9 cellular contexts compared by ENCODE assay signal in the genomic region with DNA sequence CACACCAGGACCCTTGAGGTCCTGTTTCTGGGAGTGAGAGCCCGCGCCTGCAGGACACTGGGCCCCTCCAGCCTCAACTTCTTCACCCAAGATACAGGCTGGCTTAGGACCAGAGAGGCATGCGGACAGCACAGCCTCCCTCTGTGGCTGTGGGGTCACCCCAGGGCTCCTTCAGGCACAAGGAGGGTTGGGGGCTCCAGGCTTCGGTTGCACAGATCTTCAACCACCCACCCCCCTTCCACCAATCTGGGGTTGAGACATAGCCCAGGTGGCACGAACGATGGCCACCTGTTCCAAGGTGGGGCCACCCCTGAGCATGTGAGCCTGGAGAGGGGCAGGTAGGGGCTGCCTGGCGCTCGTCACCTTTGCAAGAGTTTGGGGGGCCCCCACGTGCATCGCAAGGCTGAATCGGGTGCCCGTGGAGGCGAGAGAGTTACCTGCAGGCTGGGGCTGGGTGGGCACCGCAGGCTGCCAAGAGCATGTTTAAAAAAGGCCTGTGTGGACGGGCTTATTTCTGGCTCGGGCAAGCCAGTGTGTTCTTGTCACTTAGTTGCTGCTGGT. TPM values are rescaled to one million over a fixed set of nuclear protein-coding genes. Genes with fewer than 3 reads are reported as not detected.
A peak's percentile ranks its signal among the peaks of the same experiment; 100 is the strongest.
DNase-seq lines count a peak whose midpoint lies in the region; ATAC-seq, FAIRE-seq and TF ChIP-seq lines count a peak whose summit lies in the region.
"Had no signal": no experiment of that assay in that cellular context is flagged by ENCODE, and none has a peak within 500 bp of the region (broad histone marks: within the 10 kb centered on the region; RNA-seq: fewer than 3 reads in every experiment).

No MANE protein-coding gene starts in this region.

- no peaks in the 10 kb centered on the region for H3K9me2 ChIP-seq in MM.1S (replicated peaks; ENCODE audit: insufficient read depth, low read length)

- H3K4me2 ChIP-seq in BLaER1 treated with 17β-estradiol and CSF1 and Interleukin-3, amounts not matched to agents 10 nM and 100 nM: peak overlapping the region; percentile 89 to 100 (median 99)
- H3K4me2 ChIP-seq in MM.1S (ENCODE audit: low read depth, low read length): peak overlapping the region; percentile 97
- H3K4me2 ChIP-seq in H1 (ENCODE audit: insufficient read depth in 1 of 2, low read depth in 2 of 2, low read length in 2 of 2): peak overlapping the region; percentile 68 to 82

- H2BK5ac ChIP-seq in H1 (ENCODE audit: low read depth, low read length): no peak overlapping the region

- TF ChIP-seq RAD21 in H1 (IDR thresholded peaks at IDR 0.05 in 1 of 2, conservative IDR thresholded peaks at IDR 0.05 in 1 of 2; ENCODE audit: low read depth in 2 of 2, low read length in 2 of 2): no peak

- H4K20me1 ChIP-seq in BLaER1 treated with 17β-estradiol and CSF1 and Interleukin-3, amounts not matched to agents 10 nM and 100 nM: peaks cover 51 to 91% (median 88%) of the 10 kb centered on the region in 11 experiments
- H4K20me1 ChIP-seq in MM.1S (ENCODE audit: insufficient read depth, low read length) (no peaks in the 10 kb centered on the region), H1 (replicated peaks in 1 of 2; ENCODE audit: control insufficient read depth in 1 of 2, insufficient read depth in 2 of 2, low read length in 2 of 2) (peaks cover 17 to 26% of the 10 kb centered on the region in 2 experiments)

- peaks cover 7% of the 10 kb centered on the region; the same call in 1 of the 2 replicates for H3K23me2 ChIP-seq in H1 (ENCODE audit: low read depth, low read length)

- TF ChIP-seq EP300 in H1 (IDR thresholded peaks at IDR 0.05; ENCODE audit: borderline replicate concordance in 1 of 2, low read depth in 2 of 2, low read length in 2 of 2): no peak

- TF ChIP-seq POLR2A in H1 (IDR thresholded peaks at IDR 0.05; ENCODE audit: control extremely low read depth in 1 of 2, low read depth in 2 of 2, low read length in 2 of 2): no peak

- H3K79me1 ChIP-seq in H1 (ENCODE audit: low read depth, low read length): peaks cover 15% of the 10 kb centered on the region

- H2BK20ac ChIP-seq in H1 (ENCODE audit: low read length): no peak overlapping the region

- H2BK15ac ChIP-seq in H1 (ENCODE audit: low read length): no peak overlapping the region

- peaks cover 60 to 88% (median 78%) of the 10 kb centered on the region in 10 experiments for H3K4me1 ChIP-seq in BLaER1 treated with 17β-estradiol and CSF1 and Interleukin-3, amounts not matched to agents 10 nM and 100 nM
- 0 out of 2 replicates have a peak, but pooled peaks cover 3% of the 10 kb centered on the region for H3K4me1 ChIP-seq in MM.1S (ENCODE audit: low read length)
- peaks cover 0 to 12% (median 7%) of the 10 kb centered on the region in 4 experiments; a peak in 4 of 7 replicates for H3K4me1 ChIP-seq in H1 (replicated peaks in 1 of 4; ENCODE audit: control insufficient read depth in 3 of 4, insufficient read depth in 4 of 4, low read length in 3 of 4)

- no peak for TF ChIP-seq CTCF in MM.1S (IDR thresholded peaks at IDR 0.05; ENCODE audit: low read length)
- TF ChIP-seq CTCF in H1 (IDR thresholded peaks at IDR 0.05; ENCODE audit: control extremely low read depth in 1 of 3, insufficient read depth in 1 of 3, low read depth in 1 of 3, low read length in 3 of 3): no peak
- no peak for TF ChIP-seq CTCF in neural crest cell (conservative IDR thresholded peaks at IDR 0.05)

- peak overlapping the region; percentile 82 to 93 (median 86) for H3K4me3 ChIP-seq in BLaER1 treated with 17β-estradiol and CSF1 and Interleukin-3, amounts not matched to agents 10 nM and 100 nM
- peak overlapping the region; percentile 73 for H3K4me3 ChIP-seq in MM.1S (ENCODE audit: low read length)
- peak overlapping the region; percentile 53 to 70 (median 58); a peak in 7 of 8 replicates for H3K4me3 ChIP-seq in H1 (ENCODE audit: extremely low read depth in 1 of 4, insufficient read depth in 2 of 4, low read depth in 3 of 4, low read length in 4 of 4)

- H3K18ac ChIP-seq in H1 (ENCODE audit: extremely low read depth, low read length): no peak overlapping the region

- peak overlapping the region; percentile 74 to 87 (median 84) for H3K9ac ChIP-seq in BLaER1 treated with 17β-estradiol and CSF1 and Interleukin-3, amounts not matched to agents 10 nM and 100 nM
- H3K9ac ChIP-seq in MM.1S (ENCODE audit: low read length) (peak overlapping the region; percentile 65; the same call in 1 of the 2 replicates), H1 (replicated peaks in 1 of 4; ENCODE audit: extremely low read depth in 1 of 4, low read depth in 3 of 4, low read length in 3 of 4) (no peak overlapping the region)

- peaks cover 4 to 17% (median 8%) of the 10 kb centered on the region in 11 experiments; a peak in 21 of 22 replicates for H3K36me3 ChIP-seq in BLaER1 treated with 17β-estradiol and CSF1 and Interleukin-3, amounts not matched to agents 10 nM and 100 nM
- H3K36me3 ChIP-seq in MM.1S (replicated peaks; ENCODE audit: insufficient read depth, low read length): no peaks in the 10 kb centered on the region
- peaks cover 0 to 5% (median 1%) of the 10 kb centered on the region in 4 experiments; a peak in 3 of 8 replicates for H3K36me3 ChIP-seq in H1 (ENCODE audit: control insufficient read depth in 2 of 4, insufficient read depth in 4 of 4, low read length in 3 of 4)

- peak overlapping the region in 7 of 11 experiments; percentile 26 to 62 (median 56); a peak in 10 of 22 replicates for H3K27ac ChIP-seq in BLaER1 treated with 17β-estradiol and CSF1 and Interleukin-3, amounts not matched to agents 10 nM and 100 nM
- H3K27ac ChIP-seq in MM.1S (ENCODE audit: low read length) (no peak overlapping the region), H1 (ENCODE audit: low read depth, low read length) (no peak overlapping the region)

- H2BK12ac ChIP-seq in H1 (ENCODE audit: low read depth, low read length): no peak overlapping the region

- H2AK5ac ChIP-seq in H1 (ENCODE audit: low read depth, low read length): peak overlapping the region; percentile 71; the same call in 1 of the 2 replicates

- H2BK120ac ChIP-seq in H1 (replicated peaks; ENCODE audit: low read depth, low read length): no peak overlapping the region

- 93% methylated on average over 16 of the region's 16 CpGs; no CpG with 5 or more reads in 1 of the 2 experiments for WGBS in H1 (ENCODE audit: extremely low coverage in 1 of 2, insufficient coverage in 1 of 2, insufficient read length in 1 of 2, insufficient replicate concordance in 2 of 2, low coverage in 1 of 2, low lambda C conversion rate in 2 of 2, missing lambda C conversion rate in 1 of 2), 2 experiments

- H3K36me3 Mint-ChIP-seq in neural crest cell (ENCODE audit: low read depth): peaks cover 2% of the 10 kb centered on the region

- POLR2A ChIA-PET in H1 (lab: Charles Lee; ENCODE audit: partially characterized antibody): interaction anchor here (10.1 kb wide), 1 partner anchor 6 kb away, joined by 104 read pairs; no protein-coding TSS in a partner anchor

- H4K5ac ChIP-seq in H1 (ENCODE audit: insufficient read length, low read depth, low read length): no peak overlapping the region

- ATAC-seq in HG03095 (IDR thresholded peaks at IDR 0.05; ENCODE audit: unreplicated experiment): no peak

- CTCF ChIA-PET in H1 (lab: Charles Lee; ENCODE audit: partially characterized antibody): no interaction called here

- no peaks in the 10 kb centered on the region for H3K9me3 ChIP-seq in BLaER1 treated with 17β-estradiol and CSF1 and Interleukin-3, amounts not matched to agents 10 nM and 100 nM (replicated peaks in 1 of 11)
- H3K9me3 ChIP-seq in MM.1S (replicated peaks; ENCODE audit: insufficient read depth, low read length) (no peaks in the 10 kb centered on the region), H1 (ENCODE audit: insufficient read depth in 2 of 2, low read depth in 1 of 2, low read length in 1 of 2) (no peaks in the 10 kb centered on the region)

- H3K79me2 ChIP-seq in MM.1S (ENCODE audit: low read length) (peaks cover 15% of the 10 kb centered on the region), H1 (ENCODE audit: control insufficient read depth in 1 of 2, insufficient read depth in 2 of 2, low read length in 2 of 2) (peaks cover 0 to 21% of the 10 kb centered on the region in 2 experiments; a peak in 3 of 4 replicates)

- no peak overlapping the region for H3K27ac Mint-ChIP-seq in neural crest cell (ENCODE audit: unreplicated experiment)

- H2AFZ ChIP-seq in MM.1S (ENCODE audit: low read length) (no peak overlapping the region; the same call in 1 of the 2 replicates), H1 (ENCODE audit: low read length) (no peak overlapping the region)

- no peak for DNase-seq in MM.1S
- DNase-seq in H1 (ENCODE audit: low read depth in 1 of 2, low spot score in 2 of 2): no peak
- no peak for DNase-seq in neural crest cell (ENCODE audit: low read depth, low spot score)
- DNase-seq in SHP77 treated with DMSO at 0.1 percent for 48 hours (lab: John Stamatoyannopoulos, UW): no peak
- DNase-seq in DMS 273 treated with DMSO at 0.1 percent for 48 hours (lab: John Stamatoyannopoulos, UW): no peak
- DNase-seq in GM03348 (ENCODE audit: low spot score): no peak
- DNase-seq: stimulated activated CD4-positive, alpha-beta T cell treated with anti-CD3 and anti-CD28 coated beads, Interleukin-1b, Interleukin-23, amount 100 ng/mL, for 48 hours had no signal

- H4K91ac ChIP-seq in H1 (replicated peaks; ENCODE audit: insufficient read length, low read length): no peak overlapping the region

- no peak for FAIRE-seq in H1 (lab: Jason Lieb, UNC)

- H3K56ac ChIP-seq in H1 (replicated peaks; ENCODE audit: insufficient read length, low read depth, low read length): no peak overlapping the region

- H3K27me3 Mint-ChIP-seq in neural crest cell (ENCODE audit: low read depth): peaks cover 5% of the 10 kb centered on the region

- peaks cover 32% of the 10 kb centered on the region for H3F3A ChIP-seq in MM.1S (ENCODE audit: insufficient read depth, low read length)

- no peak overlapping the region; the same call in 1 of the 2 replicates for H4K8ac ChIP-seq in H1 (ENCODE audit: extremely low read depth, insufficient read depth, low read length)

- no peaks in the 10 kb centered on the region for H3K27me3 ChIP-seq in BLaER1 treated with 17β-estradiol and CSF1 and Interleukin-3, amounts not matched to agents 10 nM and 100 nM
- H3K27me3 ChIP-seq in MM.1S (replicated peaks; ENCODE audit: insufficient read depth, low read length) (no peaks in the 10 kb centered on the region), H1 (replicated peaks in 1 of 4; ENCODE audit: control insufficient read depth in 3 of 4, extremely low read depth in 1 of 4, insufficient read depth in 3 of 4, low read length in 3 of 4) (no peaks in the 10 kb centered on the region; a peak in 2 of 7 replicates)

- peak overlapping the region; percentile 86 for H3K4me3 Mint-ChIP-seq in neural crest cell

- H3K14ac ChIP-seq in H1 (ENCODE audit: insufficient read length): no peak overlapping the region

- no peak overlapping the region for H3K23ac ChIP-seq in H1 (ENCODE audit: insufficient read length)

- H3K4me1 Mint-ChIP-seq in neural crest cell: peaks cover 10% of the 10 kb centered on the region

- H3K4ac ChIP-seq in H1 (replicated peaks; ENCODE audit: insufficient read length, low read depth, low read length): peak overlapping the region; percentile 85

- no peaks in the 10 kb centered on the region for H3K9me3 Mint-ChIP-seq in neural crest cell

RNA-seq across cellular contexts. Expression of a gene that starts 1.2 kb away (rescaled TPM):
- total RNA-seq in H1 (2021; fragmentation: NEBNext Ultra II Directional; extraction: Animal tissue kit (Norgen Biotek cat#: 25700)): 64.0 and 65.6 TPM in 2 replicates
- polyA plus RNA-seq in H1 (2011; rRNA removed): 18.6 and 44.4 TPM in 2 replicates
- 21.0 TPM for polyA plus RNA-seq in H1 (2011; cell fraction: cytosol; rRNA removed)
- polyA plus RNA-seq in H1 (2011; cell fraction: nucleus; rRNA removed): 143 TPM
- 17.5 to 48.9 TPM (median 42.8 TPM) in 4 replicates for polyA plus RNA-seq in H1 (2012, experiment 1 of 2)
- polyA plus RNA-seq in H1 (2012, experiment 2 of 2): 14.6 TPM
- polyA plus RNA-seq in H1 (2013, experiment 1 of 2): 55.6 TPM
- 52.7 TPM for polyA plus RNA-seq in H1 (2013, experiment 2 of 2)
- 8.0 and 13.3 TPM in 2 replicates for polyA minus RNA-seq in H1 (2011; rRNA and poly(A)+ RNA removed)
- polyA minus RNA-seq in H1 (2011; cell fraction: cytosol; rRNA and poly(A)+ RNA removed): 22.4 TPM
- 26.6 TPM for polyA minus RNA-seq in H1 (2011; cell fraction: nucleus; rRNA and poly(A)+ RNA removed)
- 82.1 and 98.9 TPM in 2 replicates for total RNA-seq in neural crest cell

RNA-seq across cellular contexts. Expression of a gene that starts 15.7 kb away (rescaled TPM):
- 44.9 and 47.9 TPM in 2 replicates for total RNA-seq in H1 (2021; fragmentation: NEBNext Ultra II Directional; extraction: Animal tissue kit (Norgen Biotek cat#: 25700))
- polyA plus RNA-seq in H1 (2011; rRNA removed): 50.3 and 73.2 TPM in 2 replicates
- 65.7 TPM for polyA plus RNA-seq in H1 (2011; cell fraction: cytosol; rRNA removed)
- 307 TPM for polyA plus RNA-seq in H1 (2011; cell fraction: nucleus; rRNA removed)
- 45.4 to 62.4 TPM (median 53.1 TPM) in 4 replicates for polyA plus RNA-seq in H1 (2012, experiment 1 of 2)
- 32.7 TPM for polyA plus RNA-seq in H1 (2012, experiment 2 of 2)
- polyA plus RNA-seq in H1 (2013, experiment 1 of 2): 36.2 TPM
- polyA plus RNA-seq in H1 (2013, experiment 2 of 2): 32.7 TPM
- 23.1 and 26.5 TPM in 2 replicates for polyA minus RNA-seq in H1 (2011; rRNA and poly(A)+ RNA removed)
- 46.8 TPM for polyA minus RNA-seq in H1 (2011; cell fraction: cytosol; rRNA and poly(A)+ RNA removed)
- polyA minus RNA-seq in H1 (2011; cell fraction: nucleus; rRNA and poly(A)+ RNA removed): 94.9 TPM
- 75.1 and 77.7 TPM in 2 replicates for total RNA-seq in neural crest cell

RNA-seq across cellular contexts. Expression of a gene that starts 16.9 kb away (rescaled TPM):
- 484 and 495 TPM in 2 replicates for total RNA-seq in H1 (2021; fragmentation: NEBNext Ultra II Directional; extraction: Animal tissue kit (Norgen Biotek cat#: 25700))
- polyA plus RNA-seq in H1 (2011; rRNA removed): 343 and 465 TPM in 2 replicates
- 587 TPM for polyA plus RNA-seq in H1 (2011; cell fraction: cytosol; rRNA removed)
- polyA plus RNA-seq in H1 (2011; cell fraction: nucleus; rRNA removed): 423 TPM
- 421 to 441 TPM (median 430 TPM) in 4 replicates for polyA plus RNA-seq in H1 (2012, experiment 1 of 2)
- polyA plus RNA-seq in H1 (2012, experiment 2 of 2): 333 TPM
- polyA plus RNA-seq in H1 (2013, experiment 1 of 2): 541 TPM
- 525 TPM for polyA plus RNA-seq in H1 (2013, experiment 2 of 2)
- polyA minus RNA-seq in H1 (2011; rRNA and poly(A)+ RNA removed): 220 and 269 TPM in 2 replicates
- 274 TPM for polyA minus RNA-seq in H1 (2011; cell fraction: cytosol; rRNA and poly(A)+ RNA removed)
- polyA minus RNA-seq in H1 (2011; cell fraction: nucleus; rRNA and poly(A)+ RNA removed): 169 TPM
- 469 and 489 TPM in 2 replicates for total RNA-seq in neural crest cell

RNA-seq across cellular contexts. Expression of a gene that starts 18.1 kb away (rescaled TPM):
- not detected in 2 replicates for total RNA-seq in H1 (2021; fragmentation: NEBNext Ultra II Directional; extraction: Animal tissue kit (Norgen Biotek cat#: 25700))
- not detected in 2 replicates for polyA plus RNA-seq in H1 (2011; rRNA removed)
- polyA plus RNA-seq in H1 (2011; cell fraction: cytosol; rRNA removed): not detected
- not detected for polyA plus RNA-seq in H1 (2011; cell fraction: nucleus; rRNA removed)
- polyA plus RNA-seq in H1 (2012, experiment 1 of 2): 0.22 TPM in 1 of 4 replicates, not detected in the others
- not detected for polyA plus RNA-seq in H1 (2012, experiment 2 of 2)
- polyA plus RNA-seq in H1 (2013, experiment 1 of 2): not detected
- not detected for polyA plus RNA-seq in H1 (2013, experiment 2 of 2)
- not detected in 2 replicates for polyA minus RNA-seq in H1 (2011; rRNA and poly(A)+ RNA removed)
- not detected for polyA minus RNA-seq in H1 (2011; cell fraction: cytosol; rRNA and poly(A)+ RNA removed)
- polyA minus RNA-seq in H1 (2011; cell fraction: nucleus; rRNA and poly(A)+ RNA removed): not detected
- total RNA-seq in neural crest cell: 8.2 and 8.6 TPM in 2 replicates

RNA-seq across cellular contexts. Expression of a gene that starts 52.7 kb away (rescaled TPM):
- total RNA-seq in H1 (2021; fragmentation: NEBNext Ultra II Directional; extraction: Animal tissue kit (Norgen Biotek cat#: 25700)): 42.3 and 43.7 TPM in 2 replicates
- polyA plus RNA-seq in H1 (2011; rRNA removed): 23.7 and 42.5 TPM in 2 replicates
- 36.9 TPM for polyA plus RNA-seq in H1 (2011; cell fraction: cytosol; rRNA removed)
- 172 TPM for polyA plus RNA-seq in H1 (2011; cell fraction: nucleus; rRNA removed)
- 33.0 to 43.7 TPM (median 38.6 TPM) in 4 replicates for polyA plus RNA-seq in H1 (2012, experiment 1 of 2)
- 12.7 TPM for polyA plus RNA-seq in H1 (2012, experiment 2 of 2)
- 26.6 TPM for polyA plus RNA-seq in H1 (2013, experiment 1 of 2)
- polyA plus RNA-seq in H1 (2013, experiment 2 of 2): 22.8 TPM
- polyA minus RNA-seq in H1 (2011; rRNA and poly(A)+ RNA removed): 31.8 and 33.0 TPM in 2 replicates
- polyA minus RNA-seq in H1 (2011; cell fraction: cytosol; rRNA and poly(A)+ RNA removed): 26.9 TPM
- polyA minus RNA-seq in H1 (2011; cell fraction: nucleus; rRNA and poly(A)+ RNA removed): 60.0 TPM
- 86.3 and 86.5 TPM in 2 replicates for total RNA-seq in neural crest cell

Comparison
In these comparisons a context has a peak if more than half of its experiments do, and no peak if none do; other contexts are left out.
1. H3K27ac ChIP-seq: peak in BLaER1 treated with 17β-estradiol and CSF1 and Interleukin-3, amounts not matched to agents 10 nM and 100 nM (7 of 11); none in MM.1S (single experiment) and H1 (single experiment).
2. H3K9ac ChIP-seq: peak in BLaER1 treated with 17β-estradiol and CSF1 and Interleukin-3, amounts not matched to agents 10 nM and 100 nM (11 of 11) and MM.1S (single experiment); none in H1 (0 of 4).
3. Peak in every context shown above with its lines, with median percentiles within 50 percentile points of each other: H3K4me2 ChIP-seq and H3K4me3 ChIP-seq.